In the genomic region with DNA sequence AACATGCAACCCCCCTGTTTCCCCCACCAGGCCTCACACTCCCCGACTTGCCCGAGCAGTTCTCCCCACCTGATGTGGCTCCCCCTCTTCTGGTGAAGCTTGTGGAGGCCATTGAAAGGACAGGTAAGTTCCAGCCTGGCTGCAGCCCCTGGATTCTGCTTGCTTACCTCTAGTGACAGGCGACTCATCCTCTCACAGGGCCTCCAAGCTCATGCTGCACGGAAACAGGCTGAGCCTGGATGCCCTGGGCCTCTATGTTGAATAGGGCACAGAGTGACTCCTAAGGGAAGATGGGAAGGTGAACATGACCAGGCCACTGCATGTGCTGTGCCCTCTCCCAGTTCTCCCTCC, we compare ENCODE assay signal across 9 cellular contexts. TPM values are rescaled to one million over a fixed set of nuclear protein-coding genes. Genes with fewer than 3 reads are reported as not detected.
DNase-seq lines count a peak whose midpoint lies in the region; ATAC-seq, FAIRE-seq and TF ChIP-seq lines count a peak whose summit lies in the region.
"Had no signal": no experiment of that assay in that cellular context is flagged by ENCODE, and none has a peak within 500 bp of the region (broad histone marks: within the 10 kb centered on the region; RNA-seq: fewer than 3 reads in every experiment).

No MANE protein-coding gene starts in this region.

- H3K27ac ChIP-seq in HepG2 (ENCODE audit: extremely low read length, insufficient read depth, low read length), result no peak overlapping the region
- no peak overlapping the region for H3K27ac ChIP-seq in right lobe of liver

- H3K79me2 ChIP-seq in HepG2 (ENCODE audit: insufficient read depth, low read length), result peaks cover 5% of the 10 kb centered on the region

- CTCF ChIA-PET in HepG2 (lab: Yijun Ruan, JAX; ENCODE audit: low intra/inter-chr PET ratio, low total read pairs), result interaction anchor here (1.5 kb wide), 1 partner anchor 48 kb away, joined by 12 read pairs; no protein-coding TSS in a partner anchor

- peak; percentile 11; the same call in 2 of the 3 replicates for ATAC-seq in HepG2
- no peak for ATAC-seq in right lobe of liver
- peak in 1 of 2 donors; percentile 8 for ATAC-seq in activated naive CD4-positive, alpha-beta T cell treated with anti-CD3 and anti-CD28 coated beads, Interleukin-2, amount 50 U/mL, for 72 hours
- no peak for ATAC-seq in HG03280 (IDR thresholded peaks at IDR 0.05; ENCODE audit: unreplicated experiment)
- no peak for ATAC-seq in HG03196 (IDR thresholded peaks at IDR 0.05; ENCODE audit: unreplicated experiment)

- H3K4me3 Mint-ChIP-seq in mesothelial cell of epicardium (peak overlapping the region; percentile 51), chondrocyte (ENCODE audit: unreplicated experiment) (no peak overlapping the region)

- WGBS in HepG2 (ENCODE audit: low lambda C conversion rate), result 100% methylated on average over 2 of the region's 4 CpGs
- WGBS in right lobe of liver (ENCODE audit: insufficient coverage, low coverage, low lambda C conversion rate, missing lambda C conversion rate), result 87% methylated on average over 3 of the region's 4 CpGs

- H2AFZ ChIP-seq in HepG2 (ENCODE audit: low read length), result no peak overlapping the region

- H3K9ac ChIP-seq in HepG2 (ENCODE audit: insufficient read depth, low read depth, low read length), result no peak overlapping the region

- TF ChIP-seq POLR2A in HepG2 (IDR thresholded peaks at IDR 0.05; ENCODE audit: insufficient read depth in 1 of 2, low read depth in 2 of 2, low read length in 2 of 2) (0 out of 4 replicates have a peak, but pooled peaks of 1 of the 2 experiments have one; percentile 21), right lobe of liver (IDR thresholded peaks at IDR 0.05) (no peak)

- no peak overlapping the region for H3K4me2 ChIP-seq in HepG2 (ENCODE audit: low read depth, low read length)

- H3K27me3 Mint-ChIP-seq in mesothelial cell of epicardium (ENCODE audit: low read depth), result no peaks in the 10 kb centered on the region
- no peaks in the 10 kb centered on the region for H3K27me3 Mint-ChIP-seq in chondrocyte (ENCODE audit: low read depth)

- no TSS peak for BruUV-seq in HepG2 (replicated peaks; lab: Mats Ljungman, UMichigan)

- H3K9me3 ChIP-seq in HepG2 (ENCODE audit: low read length) (no peaks in the 10 kb centered on the region), right lobe of liver (no peaks in the 10 kb centered on the region)

- H3K36me3 ChIP-seq in HepG2 (replicated peaks in 1 of 2; ENCODE audit: control insufficient read depth in 1 of 2, insufficient read depth in 2 of 2, low read length in 2 of 2) (peaks cover 22 to 35% of the 10 kb centered on the region in 2 experiments), right lobe of liver (peaks cover 0 to 27% (median 5%) of the 10 kb centered on the region in 4 donors)

- H3K4me3 ChIP-seq in HepG2 (replicated peaks in 1 of 3; ENCODE audit: insufficient read depth in 1 of 3, low read depth in 2 of 3, low read length in 3 of 3), result no peak overlapping the region
- H3K4me3 ChIP-seq in right lobe of liver, result no peak overlapping the region

- H3K27me3 ChIP-seq in HepG2 (ENCODE audit: control insufficient read depth in 1 of 2, insufficient read depth in 2 of 2, low read length in 2 of 2), result no peaks in the 10 kb centered on the region
- no peaks in the 10 kb centered on the region for H3K27me3 ChIP-seq in right lobe of liver

- no peak for TF ChIP-seq RAD21 in HepG2 (CRISPR knock-in tag; IDR thresholded peaks at IDR 0.05)

- no peak for DNase-seq in HepG2 (ENCODE audit: low spot score)
- DNase-seq in right lobe of liver, result no peak
- no peak for DNase-seq in activated naive CD4-positive, alpha-beta T cell treated with anti-CD3 and anti-CD28 coated beads, Interleukin-2, amount 50 U/mL, for 72 hours (ENCODE audit: low spot score in 2 of 2)
- no peak for DNase-seq in mesothelial cell of epicardium (ENCODE audit: low spot score in 2 of 2, unreplicated experiment in 2 of 2)
- DNase-seq in chondrocyte (ENCODE audit: low spot score), result no peak
- no peak for DNase-seq in hippocampal formation (lab: John Stamatoyannopoulos, UW)
- DNase-seq: GOT3 had no signal

- 0 out of 2 replicates have a peak, but pooled peaks cover 9% of the 10 kb centered on the region for H4K20me1 ChIP-seq in HepG2 (ENCODE audit: insufficient read depth, low read length)

- no peak for TF ChIP-seq CTCF in HepG2 (CRISPR knock-in tag; IDR thresholded peaks at IDR 0.05)
- no peak for TF ChIP-seq CTCF in right lobe of liver (IDR thresholded peaks at IDR 0.05)
- no peak for TF ChIP-seq CTCF in mesothelial cell of epicardium (IDR thresholded peaks at IDR 0.05; ENCODE audit: unreplicated experiment)
- TF ChIP-seq CTCF in chondrocyte (IDR thresholded peaks at IDR 0.05), result no peak

- H3K27ac Mint-ChIP-seq in activated naive CD4-positive, alpha-beta T cell treated with anti-CD3 and anti-CD28 coated beads, Interleukin-2, amount 50 U/mL, for 72 hours, result peak overlapping the region; percentile 56 to 60
- H3K27ac Mint-ChIP-seq in mesothelial cell of epicardium (peak overlapping the region; percentile 25), chondrocyte (ENCODE audit: unreplicated experiment) (no peak overlapping the region)

- peaks cover 7% of the 10 kb centered on the region in 2 donors for H3K36me3 Mint-ChIP-seq in activated naive CD4-positive, alpha-beta T cell treated with anti-CD3 and anti-CD28 coated beads, Interleukin-2, amount 50 U/mL, for 72 hours
- H3K36me3 Mint-ChIP-seq in mesothelial cell of epicardium (peaks cover 17% of the 10 kb centered on the region), chondrocyte (ENCODE audit: low read depth) (peaks cover 6% of the 10 kb centered on the region)

- in situ Hi-C loops in HepG2 (cut with HindIII; ENCODE audit: extremely low pct_ligation_motif_present, low pct_unique_long_range_greater_than_20kb), result no loop called here

- H3K4me1 Mint-ChIP-seq in mesothelial cell of epicardium (peaks cover 29% of the 10 kb centered on the region), chondrocyte (ENCODE audit: low read depth) (peaks cover 23% of the 10 kb centered on the region)

- TF ChIP-seq EP300 in HepG2 (IDR thresholded peaks at IDR 0.05; ENCODE audit: low read depth in 2 of 2, low read length in 2 of 2), result no peak
- TF ChIP-seq EP300 in HepG2 (CRISPR knock-in tag; IDR thresholded peaks at IDR 0.05; ENCODE audit: borderline replicate concordance), result no peak

- FAIRE-seq in HepG2 (lab: Jason Lieb, UNC), result no peak

- intact Hi-C loops in HepG2 (cut with micrococcal nuclease; ENCODE audit: unreplicated experiment), result no loop called here
- intact Hi-C loops in right lobe of liver (cut with DNase I), result no loop called here

- POLR2A ChIA-PET in HepG2 (lab: Yijun Ruan, JAX), result interaction anchor here (0.6 to 1.6 kb wide), 3 partner anchors 9 to 96 kb away, joined by 3 to 6 read pairs (median 3); a partner anchor contains a TSS

- H3K4me1 ChIP-seq in HepG2 (ENCODE audit: insufficient read depth, low read length) (peaks cover 34% of the 10 kb centered on the region), right lobe of liver (peaks cover 0 to 28% (median 10%) of the 10 kb centered on the region in 4 donors)

- no peaks in the 10 kb centered on the region for H3K9me3 Mint-ChIP-seq in activated naive CD4-positive, alpha-beta T cell treated with anti-CD3 and anti-CD28 coated beads, Interleukin-2, amount 50 U/mL, for 72 hours
- H3K9me3 Mint-ChIP-seq in mesothelial cell of epicardium, result no peaks in the 10 kb centered on the region
- no peaks in the 10 kb centered on the region for H3K9me3 Mint-ChIP-seq in chondrocyte (ENCODE audit: low read depth)

RNA-seq across cellular contexts. Expression of a gene that starts 7.5 kb away (rescaled TPM):
- total RNA-seq in HepG2 (2016; rRNA removed; fragmentation: Illumina TruSeq; extraction: Trizol), result 15.8 and 25.3 TPM in 2 replicates
- total RNA-seq in HepG2 (2016; cell fraction: cytosol; rRNA removed; fragmentation: Illumina TruSeq; extraction: Trizol; ENCODE audit: low read depth), result 13.7 and 16.1 TPM in 2 replicates
- total RNA-seq in HepG2 (2016; cell fraction: insoluble cytoplasmic fraction; rRNA removed; fragmentation: Illumina TruSeq; extraction: Trizol), result 12.5 and 18.3 TPM in 2 replicates
- total RNA-seq in HepG2 (2016; cell fraction: membrane; rRNA removed; fragmentation: Illumina TruSeq; extraction: Trizol), result 33.3 and 40.2 TPM in 2 replicates
- 14.5 and 18.4 TPM in 2 replicates for total RNA-seq in HepG2 (2016; cell fraction: nucleus; rRNA removed; fragmentation: Illumina TruSeq; extraction: Trizol)
- polyA plus RNA-seq in HepG2 (2011; rRNA removed), result 18.6 and 27.2 TPM in 2 replicates
- polyA plus RNA-seq in HepG2 (2011; cell fraction: cytosol; rRNA removed), result 17.0 and 21.2 TPM in 2 replicates
- 35.7 and 42.1 TPM in 2 replicates for polyA plus RNA-seq in HepG2 (2011; cell fraction: nucleus; rRNA removed)
- polyA plus RNA-seq in HepG2 (2012), result 39.2 and 39.3 TPM in 2 replicates
- polyA plus RNA-seq in HepG2 (2016; cell fraction: cytosol; fragmentation: Illumina TruSeq; extraction: Trizol; ENCODE audit: low read depth), result 8.4 and 11.9 TPM in 2 replicates
- polyA plus RNA-seq in HepG2 (2016; cell fraction: insoluble cytoplasmic fraction; fragmentation: Illumina TruSeq; extraction: Trizol; ENCODE audit: low read depth), result 30.5 and 42.6 TPM in 2 replicates
- polyA plus RNA-seq in HepG2 (2016; cell fraction: membrane; fragmentation: Illumina TruSeq; extraction: Trizol; ENCODE audit: low read depth), result 46.8 and 48.0 TPM in 2 replicates
- polyA plus RNA-seq in HepG2 (2016; cell fraction: nucleus; fragmentation: Illumina TruSeq; extraction: Trizol; ENCODE audit: insufficient read depth, low read depth), result 60.8 and 65.6 TPM in 2 replicates
- 18.1 and 22.4 TPM in 2 replicates for polyA minus RNA-seq in HepG2 (2011; rRNA and poly(A)+ RNA removed; ENCODE audit: low replicate concordance)
- polyA minus RNA-seq in HepG2 (2011; cell fraction: cytosol; rRNA and poly(A)+ RNA removed), result 12.0 and 21.3 TPM in 2 replicates
- polyA minus RNA-seq in HepG2 (2011; cell fraction: nucleus; rRNA and poly(A)+ RNA removed), result 12.7 and 19.6 TPM in 2 replicates
- 10 to 100 TPM; 11.1 to 21.4 (median 14.6) TPM for total RNA-seq in right lobe of liver
- total RNA-seq in activated naive CD4-positive, alpha-beta T cell treated with anti-CD3 and anti-CD28 coated beads, Interleukin-2, amount 50 U/mL, for 72 hours, result 10 to 100 TPM; 13.6 to 18.3 TPM
- total RNA-seq in mesothelial cell of epicardium, result 90.4 to 95.5 TPM (median 94.7 TPM) in 3 replicates
- 67.6 to 96.3 TPM (median 73.1 TPM) in 3 replicates for total RNA-seq in chondrocyte

RNA-seq across cellular contexts. Expression of a gene that starts 13.2 kb away (rescaled TPM):
- total RNA-seq in HepG2 (2016; rRNA removed; fragmentation: Illumina TruSeq; extraction: Trizol), result 41.2 and 79.4 TPM in 2 replicates
- 49.8 and 56.5 TPM in 2 replicates for total RNA-seq in HepG2 (2016; cell fraction: cytosol; rRNA removed; fragmentation: Illumina TruSeq; extraction: Trizol; ENCODE audit: low read depth)
- 39.1 and 76.9 TPM in 2 replicates for total RNA-seq in HepG2 (2016; cell fraction: insoluble cytoplasmic fraction; rRNA removed; fragmentation: Illumina TruSeq; extraction: Trizol)
- total RNA-seq in HepG2 (2016; cell fraction: membrane; rRNA removed; fragmentation: Illumina TruSeq; extraction: Trizol), result 32.9 and 35.3 TPM in 2 replicates
- total RNA-seq in HepG2 (2016; cell fraction: nucleus; rRNA removed; fragmentation: Illumina TruSeq; extraction: Trizol), result 62.2 and 72.4 TPM in 2 replicates
- polyA plus RNA-seq in HepG2 (2011; rRNA removed), result 24.7 and 25.0 TPM in 2 replicates
- polyA plus RNA-seq in HepG2 (2011; cell fraction: cytosol; rRNA removed), result 33.2 and 51.0 TPM in 2 replicates
- 13.2 and 16.2 TPM in 2 replicates for polyA plus RNA-seq in HepG2 (2011; cell fraction: nucleus; rRNA removed)
- 13.8 and 14.8 TPM in 2 replicates for polyA plus RNA-seq in HepG2 (2012)
- polyA plus RNA-seq in HepG2 (2016; cell fraction: cytosol; fragmentation: Illumina TruSeq; extraction: Trizol; ENCODE audit: low read depth), result 68.0 and 80.0 TPM in 2 replicates
- polyA plus RNA-seq in HepG2 (2016; cell fraction: insoluble cytoplasmic fraction; fragmentation: Illumina TruSeq; extraction: Trizol; ENCODE audit: low read depth), result 46.2 and 52.2 TPM in 2 replicates
- 28.9 and 31.1 TPM in 2 replicates for polyA plus RNA-seq in HepG2 (2016; cell fraction: membrane; fragmentation: Illumina TruSeq; extraction: Trizol; ENCODE audit: low read depth)
- polyA plus RNA-seq in HepG2 (2016; cell fraction: nucleus; fragmentation: Illumina TruSeq; extraction: Trizol; ENCODE audit: insufficient read depth, low read depth), result 133 TPM in 2 replicates
- polyA minus RNA-seq in HepG2 (2011; rRNA and poly(A)+ RNA removed; ENCODE audit: low replicate concordance), result 49.7 and 255 TPM in 2 replicates
- polyA minus RNA-seq in HepG2 (2011; cell fraction: cytosol; rRNA and poly(A)+ RNA removed), result 11.2 and 23.9 TPM in 2 replicates
- 3.7 and 4.4 TPM in 2 replicates for polyA minus RNA-seq in HepG2 (2011; cell fraction: nucleus; rRNA and poly(A)+ RNA removed)
- total RNA-seq in right lobe of liver, result 100 to 1,000 TPM in 3 of 6 experiments, 10 to 100 TPM in 3; 54.0 to 205 (median 91.8) TPM
- 10 to 100 TPM; 28.0 to 65.3 TPM for total RNA-seq in activated naive CD4-positive, alpha-beta T cell treated with anti-CD3 and anti-CD28 coated beads, Interleukin-2, amount 50 U/mL, for 72 hours
- total RNA-seq in mesothelial cell of epicardium, result 0.32 to 2.0 TPM (median 0.36 TPM) in 3 replicates
- total RNA-seq in chondrocyte, result 0.33 to 2.1 TPM (median 1.7 TPM) in 3 replicates

RNA-seq across cellular contexts. Expression of a gene that starts 32.6 kb away (rescaled TPM):
- total RNA-seq in HepG2 (2016; rRNA removed; fragmentation: Illumina TruSeq; extraction: Trizol), result 13.0 and 16.7 TPM in 2 replicates
- 5.8 and 6.2 TPM in 2 replicates for total RNA-seq in HepG2 (2016; cell fraction: cytosol; rRNA removed; fragmentation: Illumina TruSeq; extraction: Trizol; ENCODE audit: low read depth)
- total RNA-seq in HepG2 (2016; cell fraction: insoluble cytoplasmic fraction; rRNA removed; fragmentation: Illumina TruSeq; extraction: Trizol), result 13.4 and 17.8 TPM in 2 replicates
- total RNA-seq in HepG2 (2016; cell fraction: membrane; rRNA removed; fragmentation: Illumina TruSeq; extraction: Trizol), result 8.3 and 11.1 TPM in 2 replicates
- 9.2 and 11.2 TPM in 2 replicates for total RNA-seq in HepG2 (2016; cell fraction: nucleus; rRNA removed; fragmentation: Illumina TruSeq; extraction: Trizol)
- 12.4 and 13.6 TPM in 2 replicates for polyA plus RNA-seq in HepG2 (2011; rRNA removed)
- 8.7 and 13.2 TPM in 2 replicates for polyA plus RNA-seq in HepG2 (2011; cell fraction: cytosol; rRNA removed)
- polyA plus RNA-seq in HepG2 (2011; cell fraction: nucleus; rRNA removed), result 5.8 and 6.4 TPM in 2 replicates
- 6.0 and 9.4 TPM in 2 replicates for polyA plus RNA-seq in HepG2 (2012)
- 7.8 and 8.4 TPM in 2 replicates for polyA plus RNA-seq in HepG2 (2016; cell fraction: cytosol; fragmentation: Illumina TruSeq; extraction: Trizol; ENCODE audit: low read depth)
- 21.7 TPM in 2 replicates for polyA plus RNA-seq in HepG2 (2016; cell fraction: insoluble cytoplasmic fraction; fragmentation: Illumina TruSeq; extraction: Trizol; ENCODE audit: low read depth)
- 9.2 and 11.9 TPM in 2 replicates for polyA plus RNA-seq in HepG2 (2016; cell fraction: membrane; fragmentation: Illumina TruSeq; extraction: Trizol; ENCODE audit: low read depth)
- polyA plus RNA-seq in HepG2 (2016; cell fraction: nucleus; fragmentation: Illumina TruSeq; extraction: Trizol; ENCODE audit: insufficient read depth, low read depth), result 27.8 and 29.4 TPM in 2 replicates
- 22.3 and 69.9 TPM in 2 replicates for polyA minus RNA-seq in HepG2 (2011; rRNA and poly(A)+ RNA removed; ENCODE audit: low replicate concordance)
- polyA minus RNA-seq in HepG2 (2011; cell fraction: cytosol; rRNA and poly(A)+ RNA removed), result 3.4 and 4.1 TPM in 2 replicates
- 2.5 and 3.7 TPM in 2 replicates for polyA minus RNA-seq in HepG2 (2011; cell fraction: nucleus; rRNA and poly(A)+ RNA removed)
- total RNA-seq in right lobe of liver, result 10 to 100 TPM in 2 of 6 experiments, 1 to 10 TPM in 4; 6.5 to 26.4 (median 7.5) TPM
- total RNA-seq in activated naive CD4-positive, alpha-beta T cell treated with anti-CD3 and anti-CD28 coated beads, Interleukin-2, amount 50 U/mL, for 72 hours, result 10 to 100 TPM in 1 of 2 donors, 1 to 10 TPM in 1; 5.4 to 14.0 TPM
- total RNA-seq in mesothelial cell of epicardium, result 7.7 to 9.5 TPM (median 8.2 TPM) in 3 replicates
- 10.9 to 14.2 TPM (median 12.8 TPM) in 3 replicates for total RNA-seq in chondrocyte

RNA-seq across cellular contexts. Expression of a gene that starts 43.4 kb away (rescaled TPM):
- total RNA-seq in HepG2 (2016; rRNA removed; fragmentation: Illumina TruSeq; extraction: Trizol) (0.53 and 0.58 TPM in 2 replicates), right lobe of liver (1 to 10 TPM in 3 of 6 experiments, under 1 TPM in 3; 0.81 to 2.6 (median 1.4) TPM), mesothelial cell of epicardium (5.9 to 6.7 TPM (median 6.4 TPM) in 3 replicates), chondrocyte (3.4 to 6.1 TPM (median 3.8 TPM) in 3 replicates)
- total RNA-seq in HepG2 (2016; cell fraction: cytosol; rRNA removed; fragmentation: Illumina TruSeq; extraction: Trizol; ENCODE audit: low read depth), result 1.5 and 2.4 TPM in 2 replicates
- 0.61 and 1.2 TPM in 2 replicates for total RNA-seq in HepG2 (2016; cell fraction: insoluble cytoplasmic fraction; rRNA removed; fragmentation: Illumina TruSeq; extraction: Trizol)
- 1.4 and 1.8 TPM in 2 replicates for total RNA-seq in HepG2 (2016; cell fraction: membrane; rRNA removed; fragmentation: Illumina TruSeq; extraction: Trizol)
- total RNA-seq in HepG2 (2016; cell fraction: nucleus; rRNA removed; fragmentation: Illumina TruSeq; extraction: Trizol), result 1.0 and 1.4 TPM in 2 replicates
- 0.95 and 0.98 TPM in 2 replicates for polyA plus RNA-seq in HepG2 (2011; rRNA removed)
- polyA plus RNA-seq in HepG2 (2011; cell fraction: cytosol; rRNA removed), result 1.4 TPM in 2 replicates
- 2.7 and 3.2 TPM in 2 replicates for polyA plus RNA-seq in HepG2 (2011; cell fraction: nucleus; rRNA removed)
- 1.8 and 2.1 TPM in 2 replicates for polyA plus RNA-seq in HepG2 (2012)
- polyA plus RNA-seq in HepG2 (2016; cell fraction: cytosol; fragmentation: Illumina TruSeq; extraction: Trizol; ENCODE audit: low read depth), result 0.90 and 0.94 TPM in 2 replicates
- 1.1 and 2.1 TPM in 2 replicates for polyA plus RNA-seq in HepG2 (2016; cell fraction: insoluble cytoplasmic fraction; fragmentation: Illumina TruSeq; extraction: Trizol; ENCODE audit: low read depth)
- 1.1 TPM in 2 replicates for polyA plus RNA-seq in HepG2 (2016; cell fraction: membrane; fragmentation: Illumina TruSeq; extraction: Trizol; ENCODE audit: low read depth)
- 2.0 and 3.3 TPM in 2 replicates for polyA plus RNA-seq in HepG2 (2016; cell fraction: nucleus; fragmentation: Illumina TruSeq; extraction: Trizol; ENCODE audit: insufficient read depth, low read depth)
- polyA minus RNA-seq in HepG2 (2011; rRNA and poly(A)+ RNA removed; ENCODE audit: low replicate concordance), result 4.2 and 9.4 TPM in 2 replicates
- polyA minus RNA-seq in HepG2 (2011; cell fraction: cytosol; rRNA and poly(A)+ RNA removed), result 3.9 and 4.1 TPM in 2 replicates
- 0.64 and 1.2 TPM in 2 replicates for polyA minus RNA-seq in HepG2 (2011; cell fraction: nucleus; rRNA and poly(A)+ RNA removed)
- total RNA-seq in activated naive CD4-positive, alpha-beta T cell treated with anti-CD3 and anti-CD28 coated beads, Interleukin-2, amount 50 U/mL, for 72 hours, result 1 to 10 TPM; 8.9 to 9.8 TPM
